23 cellular contexts compared by ENCODE assay signal in genomic region chr6:116136373-116136772, GRCh38. TPM values are rescaled to one million over a fixed set of nuclear protein-coding genes. Genes with fewer than 3 reads are reported as not detected.
DNase-seq lines count a peak whose midpoint lies in the region; ATAC-seq and TF ChIP-seq lines count a peak whose summit lies in the region.
"Had no signal": no experiment of that assay in that cellular context is flagged by ENCODE, and none has a peak within 500 bp of the region (broad histone marks: within the 10 kb centered on the region; RNA-seq: fewer than 3 reads in every experiment).

No MANE protein-coding gene starts in this region.

- peak overlapping the region; percentile 80 for H3K27ac Mint-ChIP-seq in activated T-cell treated with anti-CD3 and anti-CD28 coated beads, Interleukin-2, amount 50 U/mL, for 24 hours
- H3K27ac Mint-ChIP-seq in endodermal cell: peak overlapping the region; percentile 78

- H3K4me1 Mint-ChIP-seq in activated T-cell treated with anti-CD3 and anti-CD28 coated beads, Interleukin-2, amount 50 U/mL, for 24 hours (ENCODE audit: low read depth): peaks cover 15% of the 10 kb centered on the region
- peaks cover 21% of the 10 kb centered on the region for H3K4me1 Mint-ChIP-seq in endodermal cell

- H3K4me3 ChIP-seq in endodermal cell (ENCODE audit: low read length): no peak overlapping the region
- H3K4me3 ChIP-seq in WERI-Rb-1 (ENCODE audit: low read depth, low read length): no peak overlapping the region

- no peaks in the 10 kb centered on the region for H3K27me3 ChIP-seq in endodermal cell (ENCODE audit: control insufficient read depth, insufficient read depth, low read length, poor library complexity, severe bottlenecking)
- H3K27me3 ChIP-seq in WERI-Rb-1 (ENCODE audit: insufficient read depth, low read depth, severe bottlenecking): no peaks in the 10 kb centered on the region
- H3K27me3 ChIP-seq: BE2C had no signal

- H3K9me3 Mint-ChIP-seq in activated T-cell treated with anti-CD3 and anti-CD28 coated beads, Interleukin-2, amount 50 U/mL, for 24 hours: no peaks in the 10 kb centered on the region
- H3K9me3 Mint-ChIP-seq in endodermal cell: no peaks in the 10 kb centered on the region
- H3K9me3 Mint-ChIP-seq: IgD-negative memory B cell had no signal

- H3K9ac ChIP-seq in endodermal cell (ENCODE audit: extremely low read depth, low read length, poor library complexity, severe bottlenecking): no peak overlapping the region

- H3K36me3 Mint-ChIP-seq in activated T-cell treated with anti-CD3 and anti-CD28 coated beads, Interleukin-2, amount 50 U/mL, for 24 hours (ENCODE audit: low read depth): peaks cover 57% of the 10 kb centered on the region
- H3K36me3 Mint-ChIP-seq in endodermal cell (ENCODE audit: low read depth): peaks cover 26% of the 10 kb centered on the region

- no peaks in the 10 kb centered on the region for H3K27me3 Mint-ChIP-seq in activated T-cell treated with anti-CD3 and anti-CD28 coated beads, Interleukin-2, amount 50 U/mL, for 24 hours
- no peaks in the 10 kb centered on the region for H3K27me3 Mint-ChIP-seq in endodermal cell (ENCODE audit: insufficient read depth)
- H3K27me3 Mint-ChIP-seq: CD4-positive, CD25-positive, alpha-beta regulatory T cell; IgD-negative memory B cell had no signal

- H3K27ac ChIP-seq in angular gyrus (ENCODE audit: low read depth, low read length) (peak overlapping the region; percentile 83), endodermal cell (ENCODE audit: low read depth, low read length) (no peak overlapping the region), WERI-Rb-1 (no peak overlapping the region)

- peaks cover 47% of the 10 kb centered on the region for H3K36me3 ChIP-seq in endodermal cell (ENCODE audit: control insufficient read depth, insufficient read depth, low read length)
- H3K36me3 ChIP-seq in WERI-Rb-1: no peaks in the 10 kb centered on the region
- H3K36me3 ChIP-seq: BE2C had no signal

- TF ChIP-seq CTCF in endodermal cell (conservative IDR thresholded peaks at IDR 0.05): no peak
- no peak for TF ChIP-seq CTCF in WERI-Rb-1 (IDR thresholded peaks at IDR 0.05; ENCODE audit: low read depth, low read length)

- no peak overlapping the region for H3K4me3 Mint-ChIP-seq in activated T-cell treated with anti-CD3 and anti-CD28 coated beads, Interleukin-2, amount 50 U/mL, for 24 hours
- H3K4me3 Mint-ChIP-seq in endodermal cell: no peak overlapping the region
- H3K4me3 Mint-ChIP-seq: CD4-positive, CD25-positive, alpha-beta regulatory T cell; IgD-negative memory B cell had no signal

- WGBS in endodermal cell (ENCODE audit: insufficient coverage in 1 of 2, insufficient read length in 1 of 2), 2 experiments: no CpG with 5 or more reads among the region's 1 CpG

- H3K9me3 ChIP-seq in endodermal cell (ENCODE audit: control insufficient read depth, low read length): no peaks in the 10 kb centered on the region
- H3K9me3 ChIP-seq in WERI-Rb-1 (ENCODE audit: severe bottlenecking): no peaks in the 10 kb centered on the region
- H3K9me3 ChIP-seq: BE2C, Caco-2 had no signal

- ATAC-seq in GM21619 (IDR thresholded peaks at IDR 0.05; ENCODE audit: unreplicated experiment): no peak
- ATAC-seq: PC-3 had no signal

- DNase-seq in activated T-cell treated with anti-CD3 and anti-CD28 coated beads, Interleukin-2, amount 50 U/mL, for 24 hours: no peak
- DNase-seq in activated T-cell treated with anti-CD3 and anti-CD28 coated beads for 4 hours (no peak), endodermal cell (no peak), HPDE6-E6E7 (ENCODE audit: extremely low spot score) (no peak), WERI-Rb-1 (no peak), DMS153 treated with DMSO at 0.1 percent for 48 hours (lab: John Stamatoyannopoulos, UW; ENCODE audit: unreplicated experiment) (no peak)
- DNase-seq: BE2C, Caco-2, GDM1, Karpas-422, NCI-H146, NCI-H2029 treated with DMSO at 0.1 percent for 48 hours, NCI-H2171, NCI-H526, PC-3, RPMI8226, SHP77 treated with DMSO at 0.1 percent for 48 hours had no signal

- peaks cover 1% of the 10 kb centered on the region for H3K4me1 ChIP-seq in endodermal cell (ENCODE audit: control insufficient read depth, insufficient read depth, low read length)
- H3K4me1 ChIP-seq: BE2C, Caco-2 had no signal

RNA-seq across cellular contexts. Expression of gene COL10A1, which starts 10.4 kb away (rescaled TPM):
- not detected for total RNA-seq in endodermal cell
- polyA plus RNA-seq in endodermal cell (2013, experiment 1 of 2): not detected
- not detected for polyA plus RNA-seq in endodermal cell (2013, experiment 2 of 2)
- total RNA-seq: Caco-2; CD4-positive, CD25-positive, alpha-beta regulatory T cell; H1; MCF 10A; PC-3 had no signal
- polyA plus RNA-seq: CD4-positive, CD25-positive, alpha-beta regulatory T cell; H1 had no signal

RNA-seq across cellular contexts. Expression of gene NT5DC1, which starts 35.7 kb away (rescaled TPM):
- total RNA-seq in endodermal cell: 100 to 1,000 TPM in 1 of 2 donors, 10 to 100 TPM in 1; 83.0 to 136 TPM
- 35.9 TPM for polyA plus RNA-seq in endodermal cell (2013, experiment 1 of 2)
- 32.2 TPM for polyA plus RNA-seq in endodermal cell (2013, experiment 2 of 2)
